Comparison of ENCODE assay signal across 28 cellular contexts in the genomic region with DNA sequence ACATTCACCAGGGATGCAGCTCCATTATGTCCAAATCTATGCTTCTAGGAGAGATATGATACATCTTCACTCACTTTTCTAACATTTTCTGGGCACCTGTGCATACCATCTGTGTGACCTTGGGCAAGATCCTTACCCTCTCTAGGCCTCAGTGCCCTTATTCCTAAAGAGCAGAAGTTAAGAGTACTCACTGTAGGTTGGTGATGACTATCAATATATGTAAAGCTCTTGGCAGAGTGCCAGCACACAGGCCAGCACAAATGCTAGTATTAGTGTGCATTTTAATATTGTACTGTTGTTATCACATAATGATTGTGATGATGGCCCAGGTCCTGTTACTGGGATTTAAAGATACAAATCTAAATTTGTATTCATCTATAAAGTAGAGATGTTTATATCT.
DNase-seq lines count a peak whose midpoint lies in the region; ATAC-seq, FAIRE-seq and TF ChIP-seq lines count a peak whose summit lies in the region.
"Had no signal": no experiment of that assay in that cellular context is flagged by ENCODE, and none has a peak within 500 bp of the region (broad histone marks: within the 10 kb centered on the region; RNA-seq: fewer than 3 reads in every experiment).

No MANE protein-coding gene starts in this region.

- H3K27ac ChIP-seq in HepG2 (ENCODE audit: extremely low read length, insufficient read depth, low read length) (no peak overlapping the region), right lobe of liver (no peak overlapping the region), VCaP (peak overlapping the region; percentile 79)

- H3K9ac ChIP-seq in HepG2 (ENCODE audit: insufficient read depth, low read depth, low read length): no peak overlapping the region
- H3K9ac ChIP-seq: SK-N-SH had no signal

- H3K4me1 ChIP-seq in HepG2 (ENCODE audit: insufficient read depth, low read length) (no peaks in the 10 kb centered on the region), right lobe of liver (no peaks in the 10 kb centered on the region), BE2C (no peaks in the 10 kb centered on the region)
- H3K4me1 ChIP-seq: HAP-1 had no signal

- no peak for TF ChIP-seq EP300 in HepG2 (IDR thresholded peaks at IDR 0.05; ENCODE audit: low read depth in 2 of 2, low read length in 2 of 2)
- no peak for TF ChIP-seq EP300 in HepG2 (CRISPR knock-in tag; IDR thresholded peaks at IDR 0.05; ENCODE audit: borderline replicate concordance)

- no peak overlapping the region for H3K4me2 ChIP-seq in HepG2 (ENCODE audit: low read depth, low read length)
- H3K4me2 ChIP-seq: SK-N-SH had no signal

- H3K36me3 ChIP-seq in HepG2 (replicated peaks in 1 of 2; ENCODE audit: control insufficient read depth in 1 of 2, insufficient read depth in 2 of 2, low read length in 2 of 2) (no peaks in the 10 kb centered on the region), right lobe of liver (no peaks in the 10 kb centered on the region), BE2C (no peaks in the 10 kb centered on the region)
- H3K36me3 ChIP-seq: HAP-1 had no signal

- intact Hi-C loops in HepG2 (cut with micrococcal nuclease; ENCODE audit: unreplicated experiment) (no loop called here), right lobe of liver (cut with DNase I) (no loop called here)

- TF ChIP-seq POLR2A in HepG2 (IDR thresholded peaks at IDR 0.05; ENCODE audit: insufficient read depth in 1 of 2, low read depth in 2 of 2, low read length in 2 of 2) (no peak), right lobe of liver (IDR thresholded peaks at IDR 0.05) (no peak)

- H4K20me1 ChIP-seq in HepG2 (ENCODE audit: insufficient read depth, low read length): no peaks in the 10 kb centered on the region

- H3K27me3 ChIP-seq in HepG2 (ENCODE audit: control insufficient read depth in 1 of 2, insufficient read depth in 2 of 2, low read length in 2 of 2): no peaks in the 10 kb centered on the region
- no peaks in the 10 kb centered on the region for H3K27me3 ChIP-seq in right lobe of liver
- no peaks in the 10 kb centered on the region for H3K27me3 ChIP-seq in BE2C

- H3K9me3 ChIP-seq in HepG2 (ENCODE audit: low read length) (no peaks in the 10 kb centered on the region), right lobe of liver (no peaks in the 10 kb centered on the region), BE2C (no peaks in the 10 kb centered on the region)
- H3K9me3 ChIP-seq: HAP-1, SK-N-SH had no signal

- in situ Hi-C loops in HepG2 (cut with HindIII; ENCODE audit: extremely low pct_ligation_motif_present, low pct_unique_long_range_greater_than_20kb): loop anchor here (25.0 kb wide), 1 partner anchor 343 kb away; no protein-coding TSS in a partner anchor

- CTCF ChIA-PET in HepG2 (lab: Yijun Ruan, JAX; ENCODE audit: low intra/inter-chr PET ratio, low total read pairs): no interaction called here

- BruUV-seq in HepG2 (replicated peaks; lab: Mats Ljungman, UMichigan): no TSS peak

- no peak overlapping the region for H2AFZ ChIP-seq in HepG2 (ENCODE audit: low read length)

- peak; percentile 6 for DNase-seq in NCI-H1105 treated with DMSO at 0.1 percent for 48 hours (lab: John Stamatoyannopoulos, UW)
- no peak for DNase-seq in NCI-H1105 (lab: John Stamatoyannopoulos, UW)
- no peak for DNase-seq in HepG2 (ENCODE audit: low spot score)
- DNase-seq in right lobe of liver: no peak
- DNase-seq in OCI-M2 (lab: John Stamatoyannopoulos, UW; ENCODE audit: unreplicated experiment): no peak
- DNase-seq in BE2C: no peak
- DNase-seq in NCI-H2171 treated with DMSO at 0.1 percent for 48 hours (lab: John Stamatoyannopoulos, UW): no peak
- DNase-seq: 8988T; C1 segment of cervical spinal cord; CD4-positive, alpha-beta memory T cell; COR-L47; DMS79 treated with DMSO at 0.1 percent for 48 hours; GF-D8; GOT3; IMR-90; NCI-H1092 treated with DMSO at 0.1 percent for 48 hours; NCI-H1694; NCI-H2029 treated with DMSO at 0.1 percent for 48 hours; NCI-H446 treated with DMSO at 0.1 percent for 48 hours; NCI-H774; SK-N-SH; T-helper 17 cell; T1000 had no signal

- H3K79me2 ChIP-seq in HepG2 (ENCODE audit: insufficient read depth, low read length): no peaks in the 10 kb centered on the region

- POLR2A ChIA-PET in HepG2 (lab: Yijun Ruan, JAX): no interaction called here

- FAIRE-seq in HepG2 (lab: Jason Lieb, UNC): no peak
- FAIRE-seq: GM12891, HTR-8/SVneo, RCC 7860 had no signal

- H3K4me3 ChIP-seq in HepG2 (replicated peaks in 1 of 3; ENCODE audit: insufficient read depth in 1 of 3, low read depth in 2 of 3, low read length in 3 of 3) (no peak overlapping the region), right lobe of liver (no peak overlapping the region), BE2C (ENCODE audit: low read depth, low read length) (no peak overlapping the region)
- H3K4me3 ChIP-seq: HAP-1 had no signal

- no peak for TF ChIP-seq CTCF in HepG2 (CRISPR knock-in tag; IDR thresholded peaks at IDR 0.05)
- TF ChIP-seq CTCF in right lobe of liver (IDR thresholded peaks at IDR 0.05): no peak
- no peak for TF ChIP-seq CTCF in VCaP (conservative IDR thresholded peaks at IDR 0.05)
- TF ChIP-seq CTCF in BE2C (IDR thresholded peaks at IDR 0.05; ENCODE audit: low read depth, low read length): no peak

- TF ChIP-seq RAD21 in HepG2 (CRISPR knock-in tag; IDR thresholded peaks at IDR 0.05): no peak

- no peak for ATAC-seq in HepG2
- ATAC-seq in right lobe of liver: no peak
- ATAC-seq: T-helper 17 cell had no signal

TF ChIP-seq in HepG2, 621 proteins besides CTCF, POLR2A, EP300 and RAD21:
- TF ChIP-seq SMAD3 (CRISPR knock-in tag; IDR thresholded peaks at IDR 0.05) (no peak), LCORL (IDR thresholded peaks at IDR 0.05) (peak; percentile 80; the same call in 1 of the 2 replicates), LCORL (CRISPR knock-in tag; IDR thresholded peaks at IDR 0.05) (no peak)
